ENCODE assay signal across 29 cellular contexts in the genomic region with DNA sequence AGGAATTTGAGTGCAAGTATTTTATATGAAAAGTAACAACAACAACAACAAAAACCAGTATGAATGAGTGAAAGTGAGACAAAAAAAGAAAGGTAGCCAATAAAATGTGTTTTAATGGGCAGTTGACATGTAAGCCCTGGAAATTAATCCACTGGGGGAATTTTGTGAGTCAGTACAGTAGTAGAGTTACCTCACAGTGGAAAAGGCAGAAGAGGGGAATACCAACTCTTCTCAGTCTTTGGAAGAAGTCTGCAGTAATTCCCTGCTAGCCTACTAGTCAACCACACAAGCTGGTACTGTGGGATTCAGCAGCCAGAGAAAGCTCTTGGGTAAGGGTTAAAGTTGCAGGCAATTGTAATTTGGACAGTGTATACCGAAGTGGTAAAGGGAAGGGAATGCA.
DNase-seq lines count a peak whose midpoint lies in the region; ATAC-seq, FAIRE-seq and TF ChIP-seq lines count a peak whose summit lies in the region.
"Had no signal": no experiment of that assay in that cellular context is flagged by ENCODE, and none has a peak within 500 bp of the region (broad histone marks: within the 10 kb centered on the region; RNA-seq: fewer than 3 reads in every experiment).

No MANE protein-coding gene starts in this region.

- TF ChIP-seq CTCF in GM13977 (IDR thresholded peaks at IDR 0.05; ENCODE audit: extremely low read depth, insufficient read depth, missing control alignments) = no peak
- TF ChIP-seq CTCF in right atrium auricular region (IDR thresholded peaks at IDR 0.05) = no peak

- H3K4me3 ChIP-seq in right atrium auricular region = no peak overlapping the region
- H3K4me3 ChIP-seq: colonic mucosa, skin epidermis had no signal

- no peak for DNase-seq in stimulated activated naive CD8-positive, alpha-beta T cell treated with anti-CD3 and anti-CD28 coated beads, Interleukin-15, Interleukin-2, amounts not matched to agents 100 U/mL and 50 U/mL, for 24 hours
- no peak for DNase-seq in stimulated activated naive CD8-positive, alpha-beta T cell treated with anti-CD3 and anti-CD28 coated beads, Interleukin-15, amount 100 ng/mL, for 72 hours
- DNase-seq in RCC 7860 (ENCODE audit: low spot score) = peak; percentile 28
- DNase-seq in GM13977 (ENCODE audit: low spot score) = no peak
- DNase-seq in right atrium auricular region (ENCODE audit: low spot score) = no peak
- DNase-seq in SK-N-DZ (ENCODE audit: low spot score) = no peak
- DNase-seq in cerebellum (ENCODE audit: low spot score) = no peak
- DNase-seq: 8988T; activated CD4-positive, alpha-beta T cell treated with anti-CD3 and anti-CD28 coated beads, Interleukin-2, amount 50 U/mL, for 48 hours; activated naive CD4-positive, alpha-beta T cell treated with anti-CD3 and anti-CD28 coated beads, Interleukin-2, amount 50 U/mL, for 16 hours; C1 segment of cervical spinal cord; colonic mucosa; DMS 273 treated with DMSO at 0.1 percent for 48 hours; hippocampal formation; kidney; mesendoderm; NCI-H1048; NCI-H2081 treated with DMSO at 0.1 percent for 48 hours; NCI-H524; SHP77; stimulated activated CD4-positive, alpha-beta T cell treated with anti-CD3 and anti-CD28 coated beads, Interleukin-4, amount 100 ng/mL, for 24 hours; T-helper 1 cell; WERI-Rb-1 had no signal

- peaks cover 0 to 5% of the 10 kb centered on the region in 2 donors for H3K9me3 Mint-ChIP-seq in stimulated activated naive CD8-positive, alpha-beta T cell treated with anti-CD3 and anti-CD28 coated beads, Interleukin-15, amount 100 ng/mL, for 72 hours

- H3K4me1 ChIP-seq in right atrium auricular region = no peaks in the 10 kb centered on the region
- H3K4me1 ChIP-seq: colonic mucosa had no signal

- H3K27me3 Mint-ChIP-seq in stimulated activated naive CD8-positive, alpha-beta T cell treated with anti-CD3 and anti-CD28 coated beads, Interleukin-15, amount 100 ng/mL, for 72 hours = no peaks in the 10 kb centered on the region
- H3K27me3 Mint-ChIP-seq: natural killer cell treated with Interleukin-12 subunit alpha and Interleukin-12 subunit beta and Interleukin-15 and Interleukin-18, amount 100 ng/mL, for 72 hours had no signal

- in situ Hi-C loops in GM13977 (cut with MboI; ENCODE audit: low pct_unique_long_range_greater_than_20kb, low sequenced_read_pairs, unreplicated experiment) = no loop called here

- H3K27me3 ChIP-seq in right atrium auricular region = no peaks in the 10 kb centered on the region
- H3K27me3 ChIP-seq: colonic mucosa had no signal

- H3K27ac Mint-ChIP-seq in stimulated activated naive CD8-positive, alpha-beta T cell treated with anti-CD3 and anti-CD28 coated beads, Interleukin-15, amount 100 ng/mL, for 72 hours = no peak overlapping the region
- H3K27ac Mint-ChIP-seq: natural killer cell treated with Interleukin-12 subunit alpha and Interleukin-12 subunit beta and Interleukin-15 and Interleukin-18, amount 100 ng/mL, for 72 hours had no signal

- no peaks in the 10 kb centered on the region for H3K9me3 ChIP-seq in right atrium auricular region
- H3K9me3 ChIP-seq: colonic mucosa had no signal

- no peak for FAIRE-seq in RCC 7860 (lab: Jason Lieb, UNC)
- FAIRE-seq: G401.6, GM19239 had no signal

- no peak overlapping the region for H3K27ac ChIP-seq in right atrium auricular region
- H3K27ac ChIP-seq: colonic mucosa, KMS-11, skin epidermis, WERI-Rb-1 had no signal

- peak; percentile 9 for ATAC-seq in stimulated activated naive CD8-positive, alpha-beta T cell treated with anti-CD3 and anti-CD28 coated beads, Interleukin-15, Interleukin-2, amounts not matched to agents 100 U/mL and 50 U/mL, for 24 hours
- no peak for ATAC-seq in stimulated activated naive CD8-positive, alpha-beta T cell treated with anti-CD3 and anti-CD28 coated beads, Interleukin-15, amount 100 ng/mL, for 72 hours
- peak; percentile 77 for ATAC-seq in HG02759 (IDR thresholded peaks at IDR 0.05; ENCODE audit: unreplicated experiment)
- ATAC-seq: natural killer cell treated with Interleukin-12 subunit alpha and Interleukin-12 subunit beta and Interleukin-15 and Interleukin-18, amount 100 ng/mL, for 72 hours had no signal

- H3K4me3 Mint-ChIP-seq in stimulated activated naive CD8-positive, alpha-beta T cell treated with anti-CD3 and anti-CD28 coated beads, Interleukin-15, amount 100 ng/mL, for 72 hours = no peak overlapping the region
- H3K4me3 Mint-ChIP-seq: natural killer cell treated with Interleukin-12 subunit alpha and Interleukin-12 subunit beta and Interleukin-15 and Interleukin-18, amount 100 ng/mL, for 72 hours had no signal

- H3K36me3 ChIP-seq in right atrium auricular region = no peaks in the 10 kb centered on the region
- H3K36me3 ChIP-seq: colonic mucosa, WERI-Rb-1 had no signal

- no peaks in the 10 kb centered on the region for H3K4me1 Mint-ChIP-seq in stimulated activated naive CD8-positive, alpha-beta T cell treated with anti-CD3 and anti-CD28 coated beads, Interleukin-15, amount 100 ng/mL, for 72 hours
